In the genomic region with DNA sequence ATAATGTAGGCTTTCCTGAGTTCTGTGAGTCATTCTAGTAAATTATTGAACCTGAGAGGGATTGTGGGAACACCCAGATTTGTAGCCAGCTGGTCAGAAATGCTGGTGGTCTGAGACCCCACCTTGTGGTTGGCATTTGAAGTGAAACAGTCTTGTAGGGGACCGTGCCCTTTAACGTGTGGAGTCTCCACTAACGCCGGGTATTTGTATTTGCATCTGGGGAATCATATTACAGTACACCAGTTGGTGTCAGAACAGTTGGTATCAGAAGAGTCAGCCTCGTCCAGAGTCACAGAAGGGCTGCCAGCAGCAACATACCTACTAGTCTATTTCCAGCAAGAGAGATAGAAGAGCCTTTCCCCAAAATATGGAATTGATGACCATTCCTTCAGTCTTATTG, we compare ENCODE assay signal across 26 cellular contexts. TPM values are rescaled to one million over a fixed set of nuclear protein-coding genes. Genes with fewer than 3 reads are reported as not detected.
DNase-seq lines count a peak whose midpoint lies in the region; ATAC-seq and TF ChIP-seq lines count a peak whose summit lies in the region.
"Had no signal": no experiment of that assay in that cellular context is flagged by ENCODE, and none has a peak within 500 bp of the region (broad histone marks: within the 10 kb centered on the region; RNA-seq: fewer than 3 reads in every experiment).

No MANE protein-coding gene starts in this region.

- H3K27ac ChIP-seq in endodermal cell (ENCODE audit: low read depth, low read length): no peak overlapping the region
- H3K27ac ChIP-seq in CD8-positive, alpha-beta T cell (ENCODE audit: low read depth, low read length): no peak overlapping the region
- H3K27ac ChIP-seq: 22Rv1, Peyer's patch had no signal

- no peaks in the 10 kb centered on the region for H3K4me1 Mint-ChIP-seq in endodermal cell
- H3K4me1 Mint-ChIP-seq in CD8-positive, alpha-beta T cell (ENCODE audit: low read depth): no peaks in the 10 kb centered on the region

- no peaks in the 10 kb centered on the region for H3K36me3 ChIP-seq in endodermal cell (ENCODE audit: control insufficient read depth, insufficient read depth, low read length)
- no peaks in the 10 kb centered on the region for H3K36me3 ChIP-seq in CD8-positive, alpha-beta T cell (ENCODE audit: insufficient read depth, low read length)
- H3K36me3 ChIP-seq: Peyer's patch had no signal

- H3K4me3 Mint-ChIP-seq in endodermal cell: no peak overlapping the region
- H3K4me3 Mint-ChIP-seq in CD8-positive, alpha-beta T cell: no peak overlapping the region
- H3K4me3 Mint-ChIP-seq: activated CD4-positive, alpha-beta T cell treated with anti-CD3 and anti-CD28 coated beads, Interleukin-2, amount 10 ng/mL, durations not matched to agents 7 days and 5 days; activated CD8-positive, alpha-beta memory T cell treated with anti-CD3 and anti-CD28 coated beads, Interleukin-2, amount 10 ng/mL, durations not matched to agents 7 days and 5 days; activated naive CD8-positive, alpha-beta T cell; CD4-positive, alpha-beta T cell; type B pancreatic cell had no signal

- POLR2A ChIA-PET in CD8-positive, alpha-beta T cell (lab: Charles Lee): no interaction called here

- no peaks in the 10 kb centered on the region for H3K9me3 ChIP-seq in endodermal cell (ENCODE audit: control insufficient read depth, low read length)
- H3K9me3 ChIP-seq in CD8-positive, alpha-beta T cell (ENCODE audit: low read length): no peaks in the 10 kb centered on the region
- H3K9me3 ChIP-seq: Peyer's patch had no signal

- no peaks in the 10 kb centered on the region for H3K4me1 ChIP-seq in endodermal cell (ENCODE audit: control insufficient read depth, insufficient read depth, low read length)
- H3K4me1 ChIP-seq in CD8-positive, alpha-beta T cell (ENCODE audit: insufficient read depth, low read length): no peaks in the 10 kb centered on the region
- H3K4me1 ChIP-seq: Peyer's patch had no signal

- no peak overlapping the region for H3K9ac ChIP-seq in endodermal cell (ENCODE audit: extremely low read depth, low read length, poor library complexity, severe bottlenecking)

- H3K27me3 Mint-ChIP-seq in endodermal cell (ENCODE audit: insufficient read depth): no peaks in the 10 kb centered on the region
- H3K27me3 Mint-ChIP-seq in CD8-positive, alpha-beta T cell (ENCODE audit: low read depth): no peaks in the 10 kb centered on the region
- H3K27me3 Mint-ChIP-seq: activated CD4-positive, alpha-beta T cell treated with anti-CD3 and anti-CD28 coated beads, Interleukin-2, amount 10 ng/mL, durations not matched to agents 7 days and 5 days; activated CD8-positive, alpha-beta memory T cell treated with anti-CD3 and anti-CD28 coated beads, Interleukin-2, amount 10 ng/mL, durations not matched to agents 7 days and 5 days; activated naive CD8-positive, alpha-beta T cell; CD4-positive, alpha-beta T cell; type B pancreatic cell had no signal

- TF ChIP-seq CTCF in endodermal cell (conservative IDR thresholded peaks at IDR 0.05): peak; percentile 55
- TF ChIP-seq CTCF in CD8-positive, alpha-beta T cell (IDR thresholded peaks at IDR 0.05): no peak

- H3K4me3 ChIP-seq in endodermal cell (ENCODE audit: low read length): no peak overlapping the region
- no peak overlapping the region for H3K4me3 ChIP-seq in CD8-positive, alpha-beta T cell (ENCODE audit: low read depth, low read length)
- H3K4me3 ChIP-seq: K562, Peyer's patch had no signal

- no peak overlapping the region for H3K27ac Mint-ChIP-seq in endodermal cell
- no peak overlapping the region for H3K27ac Mint-ChIP-seq in CD8-positive, alpha-beta T cell
- H3K27ac Mint-ChIP-seq: activated CD4-positive, alpha-beta T cell treated with anti-CD3 and anti-CD28 coated beads, Interleukin-2, amount 10 ng/mL, durations not matched to agents 7 days and 5 days; activated CD8-positive, alpha-beta memory T cell treated with anti-CD3 and anti-CD28 coated beads, Interleukin-2, amount 10 ng/mL, durations not matched to agents 7 days and 5 days; activated naive CD8-positive, alpha-beta T cell; CD4-positive, alpha-beta T cell; type B pancreatic cell had no signal

- intact Hi-C loops in CD8-positive, alpha-beta T cell (cut with DNase I, micrococcal nuclease): no loop called here

- DNase-seq in NCI-H2029 treated with DMSO at 0.1 percent for 48 hours (lab: John Stamatoyannopoulos, UW): peak; percentile 16
- DNase-seq in NCI-H2029 (lab: John Stamatoyannopoulos, UW): no peak
- DNase-seq in NCI-H2171 (lab: John Stamatoyannopoulos, UW): peak; percentile 47
- no peak for DNase-seq in endodermal cell
- DNase-seq in myocyte (ENCODE audit: low read depth): peak; percentile 81
- no peak for DNase-seq in CD8-positive, alpha-beta T cell
- no peak for DNase-seq in anterior cingulate cortex (lab: John Stamatoyannopoulos, UW)
- no peak for DNase-seq in SKM-1 treated with dmso at 0.1 percent for 144 hours (lab: John Stamatoyannopoulos, UW; ENCODE audit: unreplicated experiment)
- DNase-seq: activated CD4-positive, alpha-beta T cell treated with anti-CD3 and anti-CD28 coated beads, Interleukin-2, amount 10 ng/mL, durations not matched to agents 7 days and 5 days; activated CD8-positive, alpha-beta memory T cell treated with anti-CD3 and anti-CD28 coated beads, Interleukin-2, amount 10 ng/mL, durations not matched to agents 7 days and 5 days; CD4-positive, alpha-beta T cell; cerebellar nuclear complex; foreskin melanocyte; GDM1; H7; islet precursor cell; mammary epithelial cell; NCI-H187; NK-92 treated with Interleukin-12 subunit alpha and Interleukin-12 subunit beta, amount 100 ng/mL, for 24 hours; Peyer's patch; stimulated activated CD4-positive, alpha-beta T cell treated with anti-CD3 and anti-CD28 coated beads, Interleukin-15, amount 100 ng/mL, for 24 hours had no signal

- peaks cover 4% of the 10 kb centered on the region for H3K9me3 Mint-ChIP-seq in endodermal cell
- H3K9me3 Mint-ChIP-seq in CD8-positive, alpha-beta T cell: no peaks in the 10 kb centered on the region
- H3K9me3 Mint-ChIP-seq: activated CD4-positive, alpha-beta T cell treated with anti-CD3 and anti-CD28 coated beads, Interleukin-2, amount 10 ng/mL, durations not matched to agents 7 days and 5 days; CD4-positive, alpha-beta T cell had no signal

- no peaks in the 10 kb centered on the region for H3K27me3 ChIP-seq in endodermal cell (ENCODE audit: control insufficient read depth, insufficient read depth, low read length, poor library complexity, severe bottlenecking)
- H3K27me3 ChIP-seq in CD8-positive, alpha-beta T cell (ENCODE audit: insufficient read depth, low read length): no peaks in the 10 kb centered on the region
- H3K27me3 ChIP-seq: Peyer's patch had no signal

- CTCF ChIA-PET in CD8-positive, alpha-beta T cell (lab: Charles Lee): interaction anchor here (1.2 kb wide), 1 partner anchor 80 kb away, joined by 3 read pairs; no protein-coding TSS in a partner anchor

- no peak for ATAC-seq in CD8-positive, alpha-beta T cell
- ATAC-seq: activated CD8-positive, alpha-beta memory T cell treated with anti-CD3 and anti-CD28 coated beads, Interleukin-2, amount 10 ng/mL, durations not matched to agents 7 days and 5 days; esophagus mucosa; K562 had no signal

- H3K36me3 Mint-ChIP-seq in endodermal cell (ENCODE audit: low read depth): no peaks in the 10 kb centered on the region
- no peaks in the 10 kb centered on the region for H3K36me3 Mint-ChIP-seq in CD8-positive, alpha-beta T cell
- H3K36me3 Mint-ChIP-seq: activated CD8-positive, alpha-beta memory T cell treated with anti-CD3 and anti-CD28 coated beads, Interleukin-2, amount 10 ng/mL, durations not matched to agents 7 days and 5 days; type B pancreatic cell had no signal

- 76 to 78% methylated on average over 3 to 5 of the region's 5 CpGs for WGBS in endodermal cell (ENCODE audit: insufficient coverage in 1 of 2, insufficient read length in 1 of 2), 2 experiments

RNA-seq across cellular contexts. Expression of gene PTPN4, which starts 38.3 kb away (rescaled TPM):
- total RNA-seq in endodermal cell (10 to 100 TPM; 52.6 to 69.8 TPM), myocyte (24.8 and 29.2 TPM in 2 replicates)
- polyA plus RNA-seq in endodermal cell (2013, experiment 1 of 2): 36.4 TPM
- 22.5 TPM for polyA plus RNA-seq in endodermal cell (2013, experiment 2 of 2)
- 5.9 TPM for polyA plus RNA-seq in myocyte (2012)
- total RNA-seq in CD8-positive, alpha-beta T cell: 100 to 1,000 TPM; 104 to 105 TPM

RNA-seq across cellular contexts. Expression of gene TMEM177, which starts 42.5 kb away (rescaled TPM):
- total RNA-seq in endodermal cell (10 to 100 TPM; 26.8 to 28.6 TPM), myocyte (12.3 and 16.7 TPM in 2 replicates)
- 22.7 TPM for polyA plus RNA-seq in endodermal cell (2013, experiment 1 of 2)
- polyA plus RNA-seq in endodermal cell (2013, experiment 2 of 2): 18.5 TPM
- 8.4 TPM for polyA plus RNA-seq in myocyte (2012)
- total RNA-seq in CD8-positive, alpha-beta T cell: 1 to 10 TPM; 2.1 to 3.8 TPM

Comparison
In these comparisons a context has a peak if more than half of its experiments do, and no peak if none do; other contexts are left out.
1. DNase-seq: peak in NCI-H2029 treated with DMSO at 0.1 percent for 48 hours (single experiment), NCI-H2171 (single experiment) and myocyte (single experiment); none in NCI-H2029 (single experiment), endodermal cell (single experiment), CD8-positive, alpha-beta T cell (0 of 7), anterior cingulate cortex (0 of 58) and SKM-1 treated with dmso at 0.1 percent for 144 hours (single experiment).